Comparison of ENCODE assay signal across 8 cellular contexts in genomic region chr2:130355181-130355577, GRCh38. TPM values are rescaled to one million over a fixed set of nuclear protein-coding genes. Genes with fewer than 3 reads are reported as not detected.
DNase-seq lines count a peak whose midpoint lies in the region; ATAC-seq and TF ChIP-seq lines count a peak whose summit lies in the region.

No MANE protein-coding gene starts in this region.

- no peaks in the 10 kb centered on the region for H3K36me3 ChIP-seq in smooth muscle cell (ENCODE audit: low read depth)

- CTCF ChIA-PET in activated CD8-positive, alpha-beta T cell treated with anti-CD3 and anti-CD28 coated beads for 36 hours (lab: Charles Lee): interaction anchor here (1.3 to 2.9 kb wide), 2 partner anchors 15 to 17 kb away, joined by 3 to 10 read pairs; no protein-coding TSS in a partner anchor

- H3K36me3 Mint-ChIP-seq in T-helper 1 cell treated with Interleukin-12 subunit alpha and Interleukin-12 subunit beta and Interleukin-4 antibody, amounts not matched to agents 30 μg/mL and 1 μg/mL, for 36 hours (ENCODE audit: low read depth): no peaks in the 10 kb centered on the region
- H3K36me3 Mint-ChIP-seq in activated CD8-positive, alpha-beta T cell treated with anti-CD3 and anti-CD28 coated beads for 36 hours (ENCODE audit: low read depth): no peaks in the 10 kb centered on the region

- ATAC-seq in activated CD8-positive, alpha-beta T cell treated with anti-CD3 and anti-CD28 coated beads for 36 hours: no peak
- ATAC-seq in right cardiac atrium: peak in 1 of 2 donors; percentile 4
- ATAC-seq in GM21381 (IDR thresholded peaks at IDR 0.05; ENCODE audit: unreplicated experiment): no peak
- no peak for ATAC-seq in HG03159 (IDR thresholded peaks at IDR 0.05; ENCODE audit: unreplicated experiment)

- DNase-seq in T-helper 1 cell: no peak
- no peak for DNase-seq in activated CD8-positive, alpha-beta T cell treated with anti-CD3 and anti-CD28 coated beads for 36 hours
- DNase-seq in right cardiac atrium: peak in 1 of 3 donors; percentile 65
- no peak for DNase-seq in smooth muscle cell (lab: John Stamatoyannopoulos, UW; ENCODE audit: unreplicated experiment)
- no peak for DNase-seq in ACHN

- H3K27me3 ChIP-seq in right cardiac atrium (ENCODE audit: control insufficient read depth, insufficient read depth) (no peaks in the 10 kb centered on the region), smooth muscle cell (ENCODE audit: low read depth) (no peaks in the 10 kb centered on the region)

- H3K4me3 Mint-ChIP-seq in T-helper 1 cell treated with Interleukin-12 subunit alpha and Interleukin-12 subunit beta and Interleukin-4 antibody, amounts not matched to agents 30 μg/mL and 1 μg/mL, for 36 hours: peak overlapping the region; percentile 77
- peak overlapping the region; percentile 66 for H3K4me3 Mint-ChIP-seq in activated CD8-positive, alpha-beta T cell treated with anti-CD3 and anti-CD28 coated beads for 36 hours

- H3K4me3 ChIP-seq in right cardiac atrium (ENCODE audit: low read length): peak overlapping the region; percentile 68
- H3K4me3 ChIP-seq in smooth muscle cell: peak overlapping the region; percentile 89

- H3K4me1 ChIP-seq in right cardiac atrium (ENCODE audit: control insufficient read depth, insufficient read depth, low read length) (peaks cover 2% of the 10 kb centered on the region), smooth muscle cell (ENCODE audit: low read depth) (peaks cover 17% of the 10 kb centered on the region)

- in situ Hi-C loops in ACHN (cut with HindIII; ENCODE audit: low pct_ligation_motif_present, low pct_unique_long_range_greater_than_20kb, low sequenced_read_pairs): no loop called here

- H3K9me3 ChIP-seq in right cardiac atrium (ENCODE audit: control insufficient read depth, low read length) (no peaks in the 10 kb centered on the region), smooth muscle cell (replicated peaks; ENCODE audit: low read depth) (no peaks in the 10 kb centered on the region)

- H3K27ac Mint-ChIP-seq in T-helper 1 cell treated with Interleukin-12 subunit alpha and Interleukin-12 subunit beta and Interleukin-4 antibody, amounts not matched to agents 30 μg/mL and 1 μg/mL, for 36 hours: peak overlapping the region; percentile 60
- H3K27ac Mint-ChIP-seq in activated CD8-positive, alpha-beta T cell treated with anti-CD3 and anti-CD28 coated beads for 36 hours: peak overlapping the region; percentile 13

- peak overlapping the region; percentile 98 for H3K4me2 ChIP-seq in smooth muscle cell

- H4K20me1 ChIP-seq in smooth muscle cell (ENCODE audit: low read depth): no peaks in the 10 kb centered on the region

- 8% methylated on average over 19 of the region's 19 CpGs for WGBS in right cardiac atrium
- WGBS in smooth muscle cell (ENCODE audit: low lambda C conversion rate): 17% methylated on average over 19 of the region's 19 CpGs

- intact Hi-C loops in activated CD8-positive, alpha-beta T cell treated with anti-CD3 and anti-CD28 coated beads for 36 hours (cut with micrococcal nuclease): no loop called here
- intact Hi-C loops in right cardiac atrium (cut with DNase I): no loop called here

- TF ChIP-seq CTCF in activated CD8-positive, alpha-beta T cell treated with anti-CD3 and anti-CD28 coated beads for 36 hours (IDR thresholded peaks at IDR 0.05): no peak
- no peak for TF ChIP-seq CTCF in smooth muscle cell (IDR thresholded peaks at IDR 0.05; ENCODE audit: borderline replicate concordance, insufficient read depth, poor library complexity, severe bottlenecking)

- peak overlapping the region; percentile 98 for H2AFZ ChIP-seq in smooth muscle cell (ENCODE audit: low read depth)

- peak overlapping the region; percentile 39 for H3K9ac ChIP-seq in smooth muscle cell (ENCODE audit: low read depth)

- H3F3A ChIP-seq in smooth muscle cell (ENCODE audit: low read depth): no peaks in the 10 kb centered on the region

- H3K4me1 Mint-ChIP-seq in T-helper 1 cell treated with Interleukin-12 subunit alpha and Interleukin-12 subunit beta and Interleukin-4 antibody, amounts not matched to agents 30 μg/mL and 1 μg/mL, for 36 hours (ENCODE audit: low read depth): peaks cover 14% of the 10 kb centered on the region
- H3K4me1 Mint-ChIP-seq in activated CD8-positive, alpha-beta T cell treated with anti-CD3 and anti-CD28 coated beads for 36 hours (ENCODE audit: low read depth): peaks cover 9% of the 10 kb centered on the region

- H3K9me3 Mint-ChIP-seq in T-helper 1 cell treated with Interleukin-12 subunit alpha and Interleukin-12 subunit beta and Interleukin-4 antibody, amounts not matched to agents 30 μg/mL and 1 μg/mL, for 36 hours: no peaks in the 10 kb centered on the region
- no peaks in the 10 kb centered on the region for H3K9me3 Mint-ChIP-seq in activated CD8-positive, alpha-beta T cell treated with anti-CD3 and anti-CD28 coated beads for 36 hours

- POLR2A ChIA-PET in activated CD8-positive, alpha-beta T cell treated with anti-CD3 and anti-CD28 coated beads for 36 hours (lab: Charles Lee): interaction anchor here (0.9 to 5.8 kb wide), 4 partner anchors 12 to 36 kb away, joined by 3 to 65 read pairs (median 4); partner anchors contain the start of gene IMP4

- H3K79me2 ChIP-seq in smooth muscle cell (ENCODE audit: low read depth): no peaks in the 10 kb centered on the region

- H3K27ac ChIP-seq in right cardiac atrium (ENCODE audit: low read length) (peak overlapping the region; percentile 61), smooth muscle cell (ENCODE audit: low read depth) (no peak overlapping the region)

- no peaks in the 10 kb centered on the region for H3K27me3 Mint-ChIP-seq in T-helper 1 cell treated with Interleukin-12 subunit alpha and Interleukin-12 subunit beta and Interleukin-4 antibody, amounts not matched to agents 30 μg/mL and 1 μg/mL, for 36 hours (ENCODE audit: low read depth)
- H3K27me3 Mint-ChIP-seq in activated CD8-positive, alpha-beta T cell treated with anti-CD3 and anti-CD28 coated beads for 36 hours: no peaks in the 10 kb centered on the region

RNA-seq across cellular contexts. Expression of gene PTPN18, which starts 0.7 kb away (rescaled TPM):
- 10 to 100 TPM; 32.9 to 35.4 TPM for total RNA-seq in activated CD8-positive, alpha-beta T cell treated with anti-CD3 and anti-CD28 coated beads for 36 hours
- total RNA-seq in right cardiac atrium: 10 to 100 TPM; 22.9 to 26.0 (median 24.8) TPM
- 16.4 TPM for polyA plus RNA-seq in right cardiac atrium
- total RNA-seq in smooth muscle cell: 4.4 and 13.9 TPM in 2 replicates
- polyA plus RNA-seq in smooth muscle cell: 10.1 and 10.2 TPM in 2 replicates

RNA-seq across cellular contexts. Expression of gene IMP4, which starts 12.5 kb away (rescaled TPM):
- 100 to 1,000 TPM; 160 to 163 TPM for total RNA-seq in activated CD8-positive, alpha-beta T cell treated with anti-CD3 and anti-CD28 coated beads for 36 hours
- total RNA-seq in right cardiac atrium (10 to 100 TPM; 48.0 to 59.9 (median 55.8) TPM), smooth muscle cell (36.4 and 59.3 TPM in 2 replicates)
- polyA plus RNA-seq in right cardiac atrium (50.4 TPM), smooth muscle cell (74.9 and 75.0 TPM in 2 replicates)
